Comparison of ENCODE assay signal across 10 cellular contexts in the genomic region with DNA sequence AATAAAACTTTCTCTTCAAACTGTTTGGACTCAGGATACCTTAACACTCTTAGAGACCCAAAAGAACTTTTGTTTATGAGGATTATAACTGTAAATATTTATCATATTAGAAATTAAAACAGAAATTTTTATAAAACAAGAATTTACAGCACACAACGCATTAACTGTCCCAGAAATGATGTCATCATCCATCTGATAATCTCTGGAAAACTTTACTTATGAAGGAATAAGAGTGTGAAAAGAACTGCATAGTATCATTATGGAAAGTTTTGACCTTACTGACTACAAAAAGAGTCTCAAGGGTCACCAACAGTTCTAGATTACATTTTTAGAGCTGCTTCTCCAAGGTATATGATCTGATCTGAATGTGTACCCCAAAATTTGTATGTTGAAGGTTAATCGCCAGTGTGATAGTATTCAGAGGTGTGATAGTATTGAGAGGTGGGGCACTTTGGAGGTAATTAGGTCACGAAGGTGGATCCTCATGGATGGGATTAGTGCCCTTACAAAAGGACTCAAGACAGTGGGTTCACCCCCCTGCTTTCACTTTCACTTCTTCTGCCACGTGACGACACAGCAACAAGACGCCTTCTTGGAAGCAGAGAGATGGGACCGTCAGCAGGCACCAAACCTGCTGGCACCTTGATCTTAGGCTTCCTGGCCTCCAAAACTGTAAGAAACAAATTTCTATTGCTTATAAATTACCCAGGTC.
DNase-seq lines count a peak whose midpoint lies in the region; ATAC-seq and TF ChIP-seq lines count a peak whose summit lies in the region.
"Had no signal": no experiment of that assay in that cellular context is flagged by ENCODE, and none has a peak within 500 bp of the region (broad histone marks: within the 10 kb centered on the region; RNA-seq: fewer than 3 reads in every experiment).

No MANE protein-coding gene starts in this region.

- peak overlapping the region; percentile 4 to 13 for H3K4me3 Mint-ChIP-seq in activated T-cell treated with anti-CD3 and anti-CD28 coated beads, Interleukin-2, amount 50 U/mL, for 72 hours
- peak overlapping the region; percentile 66 for H3K4me3 Mint-ChIP-seq in natural killer cell

- TF ChIP-seq POLR2A in NB4 (IDR thresholded peaks at IDR 0.05; ENCODE audit: extremely low read depth, insufficient read length): peak; percentile 32

- intact Hi-C loops in natural killer cell (cut with micrococcal nuclease): no loop called here

- H3K27me3 Mint-ChIP-seq in activated T-cell treated with anti-CD3 and anti-CD28 coated beads, Interleukin-2, amount 50 U/mL, for 72 hours (ENCODE audit: low read depth): peaks cover 21% of the 10 kb centered on the region
- peaks cover 11 to 22% of the 10 kb centered on the region in 2 donors for H3K27me3 Mint-ChIP-seq in natural killer cell (ENCODE audit: low read depth in 2 of 2)

- peaks cover 8% of the 10 kb centered on the region for H3K4me1 Mint-ChIP-seq in activated T-cell treated with anti-CD3 and anti-CD28 coated beads, Interleukin-2, amount 50 U/mL, for 72 hours (ENCODE audit: low read depth)
- peaks cover 10% of the 10 kb centered on the region in 2 donors for H3K4me1 Mint-ChIP-seq in natural killer cell

- DNase-seq in NCI-H748 (lab: John Stamatoyannopoulos, UW; ENCODE audit: unreplicated experiment) (peak; percentile 4), NCI-H748 treated with DMSO at 0.1 percent for 48 hours (lab: John Stamatoyannopoulos, UW) (no peak), NB4 (ENCODE audit: low read depth) (peak; percentile 84), natural killer cell (no peak), cortex of kidney (lab: John Stamatoyannopoulos, UW) (no peak), amygdala (lab: John Stamatoyannopoulos, UW) (no peak), NCI-H128 (lab: John Stamatoyannopoulos, UW; ENCODE audit: unreplicated experiment) (no peak)
- no peak for DNase-seq in activated T-cell treated with anti-CD3 and anti-CD28 coated beads, Interleukin-2, amount 50 U/mL, for 72 hours
- DNase-seq: caudate nucleus had no signal

- H3K36me3 Mint-ChIP-seq in activated T-cell treated with anti-CD3 and anti-CD28 coated beads, Interleukin-2, amount 50 U/mL, for 72 hours (ENCODE audit: insufficient read depth in 2 of 2): no peaks in the 10 kb centered on the region
- no peaks in the 10 kb centered on the region for H3K36me3 Mint-ChIP-seq in natural killer cell

- no peaks in the 10 kb centered on the region for H3K9me3 Mint-ChIP-seq in activated T-cell treated with anti-CD3 and anti-CD28 coated beads, Interleukin-2, amount 50 U/mL, for 72 hours
- H3K9me3 Mint-ChIP-seq in natural killer cell: no peaks in the 10 kb centered on the region

- H3K27ac Mint-ChIP-seq in activated T-cell treated with anti-CD3 and anti-CD28 coated beads, Interleukin-2, amount 50 U/mL, for 72 hours: no peak overlapping the region
- peak overlapping the region in 1 of 2 donors; percentile 73 for H3K27ac Mint-ChIP-seq in natural killer cell

- ATAC-seq in activated T-cell treated with anti-CD3 and anti-CD28 coated beads, Interleukin-2, amount 50 U/mL, for 72 hours (replicated peaks in 1 of 2): no peak
- ATAC-seq in natural killer cell: peak; percentile 41 to 66 (median 42)

- TF ChIP-seq CTCF in NB4 (IDR thresholded peaks at IDR 0.05; ENCODE audit: low read depth, low read length) (no peak), natural killer cell (IDR thresholded peaks at IDR 0.05) (no peak)

- peak overlapping the region; percentile 70 for H3K4me3 ChIP-seq in NB4 (ENCODE audit: low read depth, low read length)
- H3K4me3 ChIP-seq: SJSA1 had no signal

Comparison
In these comparisons a context has a peak if more than half of its experiments do, and no peak if none do; other contexts are left out.
1. DNase-seq: peak in NCI-H748 (single experiment) and NB4 (single experiment); none in NCI-H748 treated with DMSO at 0.1 percent for 48 hours (single experiment), activated T-cell treated with anti-CD3 and anti-CD28 coated beads, Interleukin-2, amount 50 U/mL, for 72 hours (0 of 2), natural killer cell (single experiment), cortex of kidney (single experiment), amygdala (0 of 56) and NCI-H128 (single experiment).
2. ATAC-seq: peak in natural killer cell (3 of 3); none in activated T-cell treated with anti-CD3 and anti-CD28 coated beads, Interleukin-2, amount 50 U/mL, for 72 hours (0 of 2).